ENCODE assay signal across 8 cellular contexts in genomic region chr12:49068879-49069506, GRCh38. TPM values are rescaled to one million over a fixed set of nuclear protein-coding genes. Genes with fewer than 3 reads are reported as not detected.
DNase-seq lines count a peak whose midpoint lies in the region; ATAC-seq and TF ChIP-seq lines count a peak whose summit lies in the region.

No MANE protein-coding gene starts in this region.

- no peak for TF ChIP-seq CTCF in activated B cell treated with CpG ODN at 0.5 μM for 24 hours (IDR thresholded peaks at IDR 0.05)

- peak overlapping the region; percentile 98 for H3K4me3 Mint-ChIP-seq in T-helper 2 cell treated with Interferon-gamma antibody and Interleukin-4, amounts not matched to agents 5 μg/mL and 100 μg/mL, for 36 hours
- peak overlapping the region; percentile 99 for H3K4me3 Mint-ChIP-seq in activated B cell treated with CpG ODN at 0.5 μM for 24 hours

- intact Hi-C loops in activated B cell treated with CpG ODN at 0.5 μM for 24 hours (cut with micrococcal nuclease): loop anchor here (1.0 to 10.0 kb wide), 2 partner anchors 165 to 276 kb away; partner anchors contain the start of gene DNAJC22

- H3K4me3 ChIP-seq in iPS-18a (ENCODE audit: low read length): peak overlapping the region; percentile 88

- no peaks in the 10 kb centered on the region for H3K9me3 ChIP-seq in iPS-18a (ENCODE audit: control insufficient read depth, low read depth, low read length)

- H3K9me3 Mint-ChIP-seq in T-helper 2 cell treated with Interferon-gamma antibody and Interleukin-4, amounts not matched to agents 5 μg/mL and 100 μg/mL, for 36 hours: no peaks in the 10 kb centered on the region
- H3K9me3 Mint-ChIP-seq in activated B cell treated with CpG ODN at 0.5 μM for 24 hours: no peaks in the 10 kb centered on the region

- no peaks in the 10 kb centered on the region for H3K36me3 ChIP-seq in iPS-18a (ENCODE audit: control insufficient read depth, low read depth, low read length)

- H3K4me1 Mint-ChIP-seq in T-helper 2 cell treated with Interferon-gamma antibody and Interleukin-4, amounts not matched to agents 5 μg/mL and 100 μg/mL, for 36 hours (ENCODE audit: low read depth): peaks cover 30% of the 10 kb centered on the region
- H3K4me1 Mint-ChIP-seq in activated B cell treated with CpG ODN at 0.5 μM for 24 hours: peaks cover 17% of the 10 kb centered on the region

- peaks cover 30% of the 10 kb centered on the region for H3K27me3 ChIP-seq in iPS-18a (ENCODE audit: control insufficient read depth, insufficient read depth, low read length)

- POLR2A ChIA-PET in activated B cell treated with CpG ODN at 0.5 μM for 24 hours (lab: Charles Lee): interaction anchor here (0.9 to 1.5 kb wide), 12 partner anchors 9 to 298 kb away, joined by 3 to 34 read pairs (median 4); partner anchors contain the start of genes KMT2D, LMBR1L, SPATS2 and TUBA1A

- CTCF ChIA-PET in activated B cell treated with CpG ODN at 0.5 μM for 24 hours (lab: Charles Lee): interaction anchor here (1.0 to 1.5 kb wide), 6 partner anchors 20 to 166 kb away, joined by 3 to 19 read pairs (median 6); partner anchors contain the start of genes DHH and TUBA1B

- no peak for DNase-seq in T-helper 2 cell treated with Interferon-gamma antibody and Interleukin-4, amounts not matched to agents 5 μg/mL and 100 μg/mL, for 36 hours (ENCODE audit: low spot score)
- DNase-seq in T-helper 2 cell (no peak), activated B cell treated with CpG ODN at 0.5 μM for 24 hours (no peak), substantia nigra (lab: John Stamatoyannopoulos, UW) (peak in 2 of 49 donors; percentile 22 to 45), NOMO-1 treated with DMSO at 0.1 percent for 48 hours (lab: John Stamatoyannopoulos, UW; ENCODE audit: unreplicated experiment) (no peak), DMS79 treated with DMSO at 0.1 percent for 48 hours (lab: John Stamatoyannopoulos, UW) (no peak)

- peaks cover 5% of the 10 kb centered on the region for H3K4me1 ChIP-seq in iPS-18a (ENCODE audit: control insufficient read depth, low read depth, low read length)

- no peaks in the 10 kb centered on the region for H3K27me3 Mint-ChIP-seq in T-helper 2 cell treated with Interferon-gamma antibody and Interleukin-4, amounts not matched to agents 5 μg/mL and 100 μg/mL, for 36 hours (ENCODE audit: low read depth)
- H3K27me3 Mint-ChIP-seq in activated B cell treated with CpG ODN at 0.5 μM for 24 hours: no peaks in the 10 kb centered on the region

- H3K36me3 Mint-ChIP-seq in T-helper 2 cell treated with Interferon-gamma antibody and Interleukin-4, amounts not matched to agents 5 μg/mL and 100 μg/mL, for 36 hours (ENCODE audit: low read depth): peaks cover 5% of the 10 kb centered on the region
- peaks cover 7% of the 10 kb centered on the region for H3K36me3 Mint-ChIP-seq in activated B cell treated with CpG ODN at 0.5 μM for 24 hours (ENCODE audit: low read depth)

- H3K27ac ChIP-seq in iPS-18a (ENCODE audit: low read length): no peak overlapping the region
- peak overlapping the region; percentile 59 for H3K27ac ChIP-seq in substantia nigra (ENCODE audit: low read depth, low read length, poor library complexity, severe bottlenecking)

- H3K9ac ChIP-seq in iPS-18a (ENCODE audit: low read length): peak overlapping the region; percentile 34

- peak overlapping the region; percentile 94 for H3K27ac Mint-ChIP-seq in T-helper 2 cell treated with Interferon-gamma antibody and Interleukin-4, amounts not matched to agents 5 μg/mL and 100 μg/mL, for 36 hours
- peak overlapping the region; percentile 93 for H3K27ac Mint-ChIP-seq in activated B cell treated with CpG ODN at 0.5 μM for 24 hours

- ATAC-seq in activated B cell treated with CpG ODN at 0.5 μM for 24 hours (ENCODE audit: low read depth) (no peak), HG03045 (IDR thresholded peaks at IDR 0.05; ENCODE audit: unreplicated experiment) (no peak)

RNA-seq across cellular contexts. Expression of gene RHEBL1, which starts 0.8 kb away (rescaled TPM):
- 3.2 and 3.3 TPM in 2 replicates for total RNA-seq in activated B cell treated with CpG ODN at 0.5 μM for 24 hours

RNA-seq across cellular contexts. Expression of gene KMT2D, which starts 8.4 kb away (rescaled TPM):
- total RNA-seq in activated B cell treated with CpG ODN at 0.5 μM for 24 hours: 127 and 136 TPM in 2 replicates

RNA-seq across cellular contexts. Expression of gene DHH, which starts 25.6 kb away (rescaled TPM):
- total RNA-seq in activated B cell treated with CpG ODN at 0.5 μM for 24 hours: 0.09 TPM in 1 of 2 replicates, not detected in the other

RNA-seq across cellular contexts. Expression of gene LMBR1L, which starts 41.7 kb away (rescaled TPM):
- 64.2 and 79.9 TPM in 2 replicates for total RNA-seq in activated B cell treated with CpG ODN at 0.5 μM for 24 hours

RNA-seq across cellular contexts. Expression of gene PRKAG1, which starts 50.4 kb away (rescaled TPM):
- total RNA-seq in activated B cell treated with CpG ODN at 0.5 μM for 24 hours: 55.3 and 70.5 TPM in 2 replicates
